In the genomic region with DNA sequence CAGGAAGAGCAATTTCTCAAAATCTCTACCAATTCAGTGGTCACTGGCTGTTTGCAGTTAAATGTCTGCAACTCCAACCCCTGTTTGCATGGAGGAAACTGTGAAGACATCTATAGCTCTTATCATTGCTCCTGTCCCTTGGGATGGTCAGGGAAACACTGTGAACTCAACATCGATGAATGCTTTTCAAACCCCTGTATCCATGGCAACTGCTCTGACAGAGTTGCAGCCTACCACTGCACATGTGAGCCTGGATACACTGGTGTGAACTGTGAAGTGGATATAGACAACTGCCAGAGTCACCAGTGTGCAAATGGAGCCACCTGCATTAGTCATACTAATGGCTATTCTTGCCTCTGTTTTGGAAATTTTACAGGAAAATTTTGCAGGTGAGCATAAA, we compare ENCODE assay signal across 11 cellular contexts.
"Had no signal": no experiment of that assay in that cellular context is flagged by ENCODE, and none has a peak within 500 bp of the region (broad histone marks: within the 10 kb centered on the region; RNA-seq: fewer than 3 reads in every experiment).

No MANE protein-coding gene starts in this region.

- H3K4me1 Mint-ChIP-seq: activated naive CD4-positive, alpha-beta T cell treated with anti-CD3 and anti-CD28 coated beads, Interleukin-2, amount 10 ng/mL, durations not matched to agents 7 days and 5 days had no signal

- H3K9me3 Mint-ChIP-seq: activated naive CD4-positive, alpha-beta T cell treated with anti-CD3 and anti-CD28 coated beads, Interleukin-2, amount 10 ng/mL, durations not matched to agents 7 days and 5 days; activated T-helper 2 cell treated with anti-CD3 and anti-CD28 coated beads, Interferon-gamma antibody, Interleukin-2, Interleukin-4, amounts not matched to agents 10 μg/mL and 5 μg/mL and 100 μg/mL, durations not matched to agents 14 hours and 24 hours and 36 hours had no signal

- DNase-seq: activated naive CD4-positive, alpha-beta T cell treated with anti-CD3 and anti-CD28 coated beads, Interleukin-2, amount 10 ng/mL, durations not matched to agents 7 days and 5 days; activated T-cell treated with anti-CD3 and anti-CD28 coated beads for 4 hours; islet precursor cell; stimulated activated CD4-positive, alpha-beta T cell treated with anti-CD3 and anti-CD28 coated beads, Interleukin-2, amount 100 ng/mL, for 48 hours; stimulated activated naive CD4-positive, alpha-beta T cell; tibial artery had no signal

- H3K27me3 Mint-ChIP-seq: activated naive CD4-positive, alpha-beta T cell treated with anti-CD3 and anti-CD28 coated beads, Interleukin-2, amount 10 ng/mL, durations not matched to agents 7 days and 5 days had no signal

- H3K27me3 ChIP-seq: ascending aorta, cardiac muscle cell, tibial artery had no signal

- H3K4me3 Mint-ChIP-seq: activated naive CD4-positive, alpha-beta T cell treated with anti-CD3 and anti-CD28 coated beads, Interleukin-2, amount 10 ng/mL, durations not matched to agents 7 days and 5 days had no signal

- H3K9me3 ChIP-seq: ascending aorta, tibial artery had no signal

- H3K27ac Mint-ChIP-seq: activated naive CD4-positive, alpha-beta T cell treated with anti-CD3 and anti-CD28 coated beads, Interleukin-2, amount 10 ng/mL, durations not matched to agents 7 days and 5 days; activated T-helper 2 cell treated with anti-CD3 and anti-CD28 coated beads, Interferon-gamma antibody, Interleukin-2, Interleukin-4, amounts not matched to agents 10 μg/mL and 5 μg/mL and 100 μg/mL, durations not matched to agents 14 hours and 24 hours and 36 hours had no signal

- H3K27ac ChIP-seq: ascending aorta, cardiac muscle cell, tibial artery had no signal

- H3K36me3 Mint-ChIP-seq: activated naive CD4-positive, alpha-beta T cell treated with anti-CD3 and anti-CD28 coated beads, Interleukin-2, amount 10 ng/mL, durations not matched to agents 7 days and 5 days had no signal

- ATAC-seq: esophagus mucosa, left lobe of liver had no signal

- H3K4me1 ChIP-seq: ascending aorta, tibial artery had no signal
